ENCODE assay signal across 13 cellular contexts in genomic region chr16:81956213-81956948, GRCh38. TPM values are rescaled to one million over a fixed set of nuclear protein-coding genes. Genes with fewer than 3 reads are reported as not detected.
A peak's percentile ranks its signal among the peaks of the same experiment; 100 is the strongest.
DNase-seq lines count a peak whose midpoint lies in the region; ATAC-seq and TF ChIP-seq lines count a peak whose summit lies in the region.
"Had no signal": no experiment of that assay in that cellular context is flagged by ENCODE, and none has a peak within 500 bp of the region (broad histone marks: within the 10 kb centered on the region; RNA-seq: fewer than 3 reads in every experiment).

No MANE protein-coding gene starts in this region.

- TF ChIP-seq CTCF in HCT116 (IDR thresholded peaks at IDR 0.05 in 2 of 3, conservative IDR thresholded peaks at IDR 0.05 in 1 of 3; ENCODE audit: borderline replicate concordance in 1 of 3, insufficient read depth in 1 of 3, low read depth in 2 of 3, low read length in 2 of 3) = no peak
- TF ChIP-seq CTCF in RWPE2 (IDR thresholded peaks at IDR 0.05; ENCODE audit: poor library complexity, severe bottlenecking) = no peak

- H3K9ac ChIP-seq in HCT116 (ENCODE audit: low read length) = no peak overlapping the region

- no TSS peak for BruUV-seq in HCT116 (replicated peaks; lab: Mats Ljungman, UMichigan)

- no peaks in the 10 kb centered on the region for H4K20me1 ChIP-seq in HCT116 (ENCODE audit: insufficient read depth)

- intact Hi-C loops in HCT116 (cut with micrococcal nuclease) (no loop called here), head of caudate nucleus (cut with DNase I) (no loop called here), left colon (cut with DNase I, micrococcal nuclease) (no loop called here)

- no peaks in the 10 kb centered on the region for H3K9me2 ChIP-seq in HCT116 (ENCODE audit: insufficient read depth)

- H3K4me1 ChIP-seq in HCT116 (ENCODE audit: control insufficient read depth in 1 of 2, insufficient read depth in 2 of 2, low read length in 2 of 2) = no peaks in the 10 kb centered on the region
- H3K4me1 ChIP-seq in RWPE2 (ENCODE audit: insufficient read depth, poor library complexity, severe bottlenecking) = no peaks in the 10 kb centered on the region
- H3K4me1 ChIP-seq: right atrium auricular region had no signal

- DNase-seq in AG08395 (ENCODE audit: low spot score) (peak; percentile 68), HCT116 (ENCODE audit: low read depth, low spot score) (no peak), RWPE2 (ENCODE audit: low spot score) (no peak), head of caudate nucleus (peak in 27 of 42 donors; percentile 11 to 77 (median 40)), DMS114 treated with DMSO at 0.1 percent for 48 hours (lab: John Stamatoyannopoulos, UW; ENCODE audit: unreplicated experiment) (no peak), left colon (no peak)
- DNase-seq in activated T-cell treated with anti-CD3 and anti-CD28 coated beads, Interleukin-2, amount 50 U/mL, for 48 hours = no peak
- DNase-seq: DMS153; Karpas-422; PC-3; stimulated activated CD4-positive, alpha-beta T cell treated with anti-CD3 and anti-CD28 coated beads, Interleukin-2, amount 100 ng/mL, for 48 hours had no signal

- ATAC-seq in HCT116 = no peak
- ATAC-seq in RWPE2 (ENCODE audit: low read depth) = peak; percentile 35; the same call in 1 of the 3 replicates
- no peak for ATAC-seq in HG02840 (IDR thresholded peaks at IDR 0.05; ENCODE audit: low FRiP score, unreplicated experiment)
- ATAC-seq in left colon = no peak
- ATAC-seq: PC-3 had no signal

- POLR2A ChIA-PET in HCT116 (lab: Charles Lee) = no interaction called here

- H3K9me3 ChIP-seq in HCT116 (ENCODE audit: control insufficient read depth in 1 of 2, insufficient read depth in 1 of 2, low read depth in 1 of 2, low read length in 2 of 2) (peaks cover 0 to under 1% of the 10 kb centered on the region in 2 experiments; a peak in 1 of 4 replicates), RWPE2 (ENCODE audit: severe bottlenecking) (peaks cover 5% of the 10 kb centered on the region)

- TF ChIP-seq RAD21 in HCT116 (IDR thresholded peaks at IDR 0.05; ENCODE audit: low read depth) = no peak

- no peak overlapping the region for H3K4me2 ChIP-seq in HCT116 (ENCODE audit: low read length)

- no peaks in the 10 kb centered on the region for H3K79me2 ChIP-seq in HCT116 (ENCODE audit: insufficient read depth, low read length)

- H3K4me3 ChIP-seq in HCT116 (replicated peaks in 1 of 2; ENCODE audit: low read depth in 1 of 2, low read length in 2 of 2) (no peak overlapping the region), RWPE2 (ENCODE audit: severe bottlenecking) (no peak overlapping the region)
- H3K4me3 ChIP-seq: right atrium auricular region had no signal

- CTCF ChIA-PET in HCT116 (lab: Charles Lee) = no interaction called here

- no peak overlapping the region for H3K27ac ChIP-seq in HCT116 (ENCODE audit: low read depth, low read length)
- H3K27ac ChIP-seq in RWPE2 (ENCODE audit: poor library complexity, severe bottlenecking) = no peak overlapping the region
- H3K27ac ChIP-seq: right atrium auricular region had no signal

- RAD21 ChIA-PET in HCT116 (lab: Charles Lee; ENCODE audit: low non-redundant PET in 1 of 2, low total read pairs in 2 of 2, uncharacterized antibody in 2 of 2, unreplicated experiment in 2 of 2) = no interaction called here

- H3K27me3 ChIP-seq in HCT116 (ENCODE audit: insufficient read depth, low read length) = no peaks in the 10 kb centered on the region
- no peaks in the 10 kb centered on the region for H3K27me3 ChIP-seq in RWPE2 (ENCODE audit: insufficient read depth, poor library complexity, severe bottlenecking)
- H3K27me3 ChIP-seq: right atrium auricular region had no signal

- no peak for TF ChIP-seq POLR2A in HCT116 (IDR thresholded peaks at IDR 0.05; ENCODE audit: borderline replicate concordance, extremely low read depth, insufficient read depth, insufficient read length)

- H3K36me3 ChIP-seq in HCT116 (ENCODE audit: control insufficient read depth in 1 of 2, insufficient read depth in 2 of 2, low read length in 2 of 2) = no peaks in the 10 kb centered on the region
- H3K36me3 ChIP-seq in RWPE2 (ENCODE audit: low read depth) = no peaks in the 10 kb centered on the region
- H3K36me3 ChIP-seq: right atrium auricular region had no signal

- no peak overlapping the region for H2AFZ ChIP-seq in HCT116 (ENCODE audit: low read depth, low read length, poor library complexity, severe bottlenecking)

TF ChIP-seq in HCT116, 20 proteins besides CTCF, POLR2A, EP300 and RAD21:
- no peak for TF ChIP-seq EZH2 (IDR thresholded peaks at IDR 0.05)
- TF ChIP-seq CEBPB (IDR thresholded peaks at IDR 0.05; ENCODE audit: low read depth) = 0 out of 2 replicates have a peak, but pooled peaks have one; percentile 40

RNA-seq across cellular contexts. Expression of gene SDR42E1, which starts 54.9 kb away (rescaled TPM):
- total RNA-seq in HCT116 (2021; ENCODE audit: unreplicated experiment) = 17.4 TPM
- 11.0 and 11.9 TPM in 2 replicates for polyA plus RNA-seq in HCT116 (2012)
- total RNA-seq in left colon = 10 to 100 TPM in 1 of 2 donors, 1 to 10 TPM in 1; 7.9 to 14.4 TPM
- total RNA-seq: PC-3 had no signal

Comparison
In these comparisons a context has a peak if more than half of its experiments do, and no peak if none do; other contexts are left out.
1. DNase-seq: peak in AG08395 (single experiment) and head of caudate nucleus (27 of 42); none in HCT116 (single experiment), RWPE2 (single experiment), DMS114 treated with DMSO at 0.1 percent for 48 hours (single experiment), left colon (0 of 2) and activated T-cell treated with anti-CD3 and anti-CD28 coated beads, Interleukin-2, amount 50 U/mL, for 48 hours (0 of 2).